In genomic region chr13:24716446-24716845, GRCh38 we compare ENCODE assay signal across 24 cellular contexts. TPM values are rescaled to one million over a fixed set of nuclear protein-coding genes. Genes with fewer than 3 reads are reported as not detected.
"Had no signal": no experiment of that assay in that cellular context is flagged by ENCODE, and none has a peak within 500 bp of the region (broad histone marks: within the 10 kb centered on the region; RNA-seq: fewer than 3 reads in every experiment).

No MANE protein-coding gene starts in this region.

- DNase-seq: activated CD4-positive, alpha-beta T cell treated with anti-CD3 and anti-CD28 coated beads for 4 hours; activated CD8-positive, alpha-beta memory T cell treated with anti-CD3 and anti-CD28 coated beads, Interleukin-2, amount 50 U/mL, for 4 hours; activated CD8-positive, alpha-beta T cell treated with anti-CD3 and anti-CD28 coated beads for 36 hours; activated gamma-delta T cell treated with Interleukin-2 at 50 U/mL for 16 hours; activated naive CD4-positive, alpha-beta T cell treated with anti-CD3 and anti-CD28 coated beads, Interleukin-2, amount 10 ng/mL, durations not matched to agents 7 days and 5 days; activated naive CD8-positive, alpha-beta T cell treated with anti-CD3 and anti-CD28 coated beads for 36 hours; activated T-cell treated with anti-CD3 and anti-CD28 coated beads, Interleukin-2, amount 50 U/mL, for 72 hours; cerebellar nuclear complex; NCI-H1092; NCI-H1417; NCI-H2029; NCI-H345; NCI-H510A; T-helper 1 cell had no signal

- H3K4me3 ChIP-seq: SK-N-MC had no signal

- H3K36me3 ChIP-seq: WERI-Rb-1 had no signal

- H3K27ac ChIP-seq: SK-N-MC, WERI-Rb-1 had no signal

- H3K36me3 Mint-ChIP-seq: activated naive CD4-positive, alpha-beta T cell treated with anti-CD3 and anti-CD28 coated beads, Interleukin-2, amount 10 ng/mL, durations not matched to agents 7 days and 5 days; activated naive CD8-positive, alpha-beta T cell treated with anti-CD3 and anti-CD28 coated beads for 36 hours had no signal

- ATAC-seq: activated CD4-positive, CD25-positive, alpha-beta regulatory T cell treated with anti-CD3 and anti-CD28 coated beads, Interleukin-2, amount 50 U/mL, for 24 hours; activated CD8-positive, alpha-beta T cell treated with anti-CD3 and anti-CD28 coated beads for 36 hours; activated T-cell treated with anti-CD3 and anti-CD28 coated beads, Interleukin-2, amount 50 U/mL, for 72 hours had no signal

- H3K9me3 Mint-ChIP-seq: activated CD8-positive, alpha-beta T cell treated with anti-CD3 and anti-CD28 coated beads for 36 hours; activated naive CD4-positive, alpha-beta T cell treated with anti-CD3 and anti-CD28 coated beads, Interleukin-2, amount 10 ng/mL, durations not matched to agents 7 days and 5 days; activated naive CD8-positive, alpha-beta T cell treated with anti-CD3 and anti-CD28 coated beads for 36 hours; activated T-cell treated with anti-CD3 and anti-CD28 coated beads, Interleukin-2, amount 50 U/mL, for 72 hours; activated T-helper 2 cell treated with anti-CD3 and anti-CD28 coated beads, Interferon-gamma antibody, Interleukin-2, Interleukin-4, amounts not matched to agents 10 μg/mL and 5 μg/mL and 100 μg/mL, durations not matched to agents 14 hours and 24 hours and 36 hours had no signal

- H3K27ac Mint-ChIP-seq: activated CD8-positive, alpha-beta T cell treated with anti-CD3 and anti-CD28 coated beads for 36 hours; activated naive CD4-positive, alpha-beta T cell treated with anti-CD3 and anti-CD28 coated beads, Interleukin-2, amount 10 ng/mL, durations not matched to agents 7 days and 5 days; activated naive CD8-positive, alpha-beta T cell treated with anti-CD3 and anti-CD28 coated beads for 36 hours; activated T-cell treated with anti-CD3 and anti-CD28 coated beads, Interleukin-2, amount 50 U/mL, for 72 hours; activated T-helper 2 cell treated with anti-CD3 and anti-CD28 coated beads, Interferon-gamma antibody, Interleukin-2, Interleukin-4, amounts not matched to agents 10 μg/mL and 5 μg/mL and 100 μg/mL, durations not matched to agents 14 hours and 24 hours and 36 hours had no signal

- H3K4me3 Mint-ChIP-seq: activated CD8-positive, alpha-beta T cell treated with anti-CD3 and anti-CD28 coated beads for 36 hours; activated naive CD4-positive, alpha-beta T cell treated with anti-CD3 and anti-CD28 coated beads, Interleukin-2, amount 10 ng/mL, durations not matched to agents 7 days and 5 days; activated naive CD8-positive, alpha-beta T cell treated with anti-CD3 and anti-CD28 coated beads for 36 hours; activated T-cell treated with anti-CD3 and anti-CD28 coated beads, Interleukin-2, amount 50 U/mL, for 72 hours had no signal

RNA-seq across cellular contexts. Expression of gene ATP12A, which starts 36.2 kb away (rescaled TPM):
- total RNA-seq: cardiac septum, LHCN-M2, MCF 10A, OCI-LY7, RPMI7951 had no signal

RNA-seq across cellular contexts. Expression of gene RNF17, which starts 47.5 kb away (rescaled TPM):
- total RNA-seq: activated CD8-positive, alpha-beta T cell treated with anti-CD3 and anti-CD28 coated beads for 36 hours; activated naive CD8-positive, alpha-beta T cell treated with anti-CD3 and anti-CD28 coated beads for 36 hours; activated T-helper 2 cell treated with anti-CD3 and anti-CD28 coated beads, Interferon-gamma antibody, Interleukin-2, Interleukin-4, amounts not matched to agents 10 μg/mL and 5 μg/mL and 100 μg/mL, durations not matched to agents 14 hours and 24 hours and 36 hours; cardiac septum; LHCN-M2; MCF 10A; OCI-LY7; RPMI7951; T-helper 2 cell treated with Interferon-gamma antibody and Interleukin-4, amounts not matched to agents 100 ng/mL and 5 ng/mL, for 36 hours had no signal
